In the genomic region with DNA sequence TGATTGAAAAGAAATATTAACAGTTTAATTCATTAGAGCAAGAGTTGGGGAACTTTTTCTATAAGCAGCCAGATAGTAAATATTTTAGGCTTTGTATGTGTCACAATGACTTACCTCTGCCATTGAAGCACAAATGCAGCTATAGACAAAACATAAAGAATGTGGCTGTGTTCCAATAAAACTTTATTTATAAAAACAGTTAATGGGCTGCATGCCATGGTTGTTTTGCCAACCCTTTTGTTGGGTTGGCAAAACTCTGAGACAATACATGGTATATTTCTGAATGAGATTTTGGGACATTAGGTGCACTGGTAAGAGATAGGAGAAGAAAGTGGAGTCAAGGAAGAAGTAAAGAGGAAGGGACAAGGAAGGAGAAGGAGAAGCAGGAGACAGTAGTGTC, we compare ENCODE assay signal across 25 cellular contexts.
"Had no signal": no experiment of that assay in that cellular context is flagged by ENCODE, and none has a peak within 500 bp of the region (broad histone marks: within the 10 kb centered on the region; RNA-seq: fewer than 3 reads in every experiment).

No MANE protein-coding gene starts in this region.

- DNase-seq: cortex of kidney; effector CD8-positive, alpha-beta T cell; effector memory CD8-positive, alpha-beta T cell; endodermal cell; erythroblast; esophagus squamous epithelium; foreskin fibroblast; foreskin melanocyte; gastrocnemius medialis; glutamatergic neuron; head of caudate nucleus; heart right ventricle; hippocampal formation; left cardiac atrium; left lung; left ventricle myocardium superior; lower lobe of right lung; mesenchymal stem cell; mucosa of descending colon; naive B cell; naive thymus-derived CD8-positive, alpha-beta T cell had no signal

- H3K27ac ChIP-seq: epithelial cell of prostate, esophagus squamous epithelium, gastrocnemius medialis, heart right ventricle, left lung, lower lobe of right lung had no signal

- H3K36me3 ChIP-seq: esophagus squamous epithelium, gastrocnemius medialis, heart right ventricle, left lung, lower lobe of right lung had no signal

- H3K9me3 ChIP-seq: esophagus squamous epithelium, gastrocnemius medialis, heart right ventricle, left lung, lower lobe of right lung, mucosa of descending colon had no signal

- H3K4me1 ChIP-seq: esophagus squamous epithelium, gastrocnemius medialis, heart right ventricle, left lung, lower lobe of right lung had no signal

- H3K27me3 ChIP-seq: esophagus squamous epithelium, gastrocnemius medialis, heart right ventricle, left lung had no signal

- ATAC-seq: effector memory CD8-positive, alpha-beta T cell; esophagus mucosa; gastrocnemius medialis; heart right ventricle; left cardiac atrium; left lung; left ventricle myocardium superior; lower lobe of right lung; mucosa of descending colon; naive thymus-derived CD8-positive, alpha-beta T cell had no signal

- FAIRE-seq: endometrium, islet of Langerhans had no signal

- H3K4me3 ChIP-seq: esophagus squamous epithelium, gastrocnemius medialis, heart right ventricle, left lung, lower lobe of right lung, mucosa of descending colon had no signal
